2 cellular contexts compared by ENCODE assay signal in the genomic region with DNA sequence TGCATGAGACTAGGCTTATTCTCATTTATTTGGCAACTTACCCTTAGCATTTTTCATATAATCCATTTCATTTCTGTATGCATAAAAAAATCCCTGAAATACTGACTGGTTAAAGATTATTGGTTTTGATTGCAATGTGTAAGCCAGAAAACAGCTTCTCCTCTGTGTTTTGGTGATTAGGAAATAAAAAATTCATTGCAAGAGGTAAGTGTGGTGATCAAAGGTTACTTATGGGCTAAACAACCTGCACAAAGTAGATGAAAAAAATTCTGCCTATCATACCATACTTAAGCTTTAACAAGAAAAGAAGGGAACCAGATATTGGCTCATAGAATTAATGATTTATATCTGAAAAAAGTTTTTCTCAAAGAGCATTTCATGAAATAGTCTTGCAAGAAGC.
TF ChIP-seq lines count a peak whose summit lies in the region.

No MANE protein-coding gene starts in this region.

TF ChIP-seq in liver, 16 proteins besides CTCF, POLR2A, EP300 and RAD21 (continued from another document):
- TF ChIP-seq FOXA2 (IDR thresholded peaks at IDR 0.05) (no peak), GABPA (IDR thresholded peaks at IDR 0.05 in 1 of 2, conservative IDR thresholded peaks at IDR 0.05 in 1 of 2) (no peak), EGR1 (IDR thresholded peaks at IDR 0.05; ENCODE audit: low read depth in 2 of 2) (no peak), HNF4A (conservative IDR thresholded peaks at IDR 0.05) (peak; percentile 51 to 76), YY1 (IDR thresholded peaks at IDR 0.05) (no peak), SP1 (IDR thresholded peaks at IDR 0.05) (peak; percentile 17), JUND (IDR thresholded peaks at IDR 0.05) (peak in 1 of 2 donors; percentile 22), FOXA1 (IDR thresholded peaks at IDR 0.05) (no peak), TAF1 (conservative IDR thresholded peaks at IDR 0.05) (no peak)
- TF ChIP-seq, protein P1, sequence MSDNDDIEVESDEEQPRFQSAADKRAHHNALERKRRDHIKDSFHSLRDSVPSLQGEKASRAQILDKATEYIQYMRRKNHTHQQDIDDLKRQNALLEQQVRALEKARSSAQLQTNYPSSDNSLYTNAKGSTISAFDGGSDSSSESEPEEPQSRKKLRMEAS (IDR thresholded peaks at IDR 0.05) = no peak
- TF ChIP-seq, protein P2, sequence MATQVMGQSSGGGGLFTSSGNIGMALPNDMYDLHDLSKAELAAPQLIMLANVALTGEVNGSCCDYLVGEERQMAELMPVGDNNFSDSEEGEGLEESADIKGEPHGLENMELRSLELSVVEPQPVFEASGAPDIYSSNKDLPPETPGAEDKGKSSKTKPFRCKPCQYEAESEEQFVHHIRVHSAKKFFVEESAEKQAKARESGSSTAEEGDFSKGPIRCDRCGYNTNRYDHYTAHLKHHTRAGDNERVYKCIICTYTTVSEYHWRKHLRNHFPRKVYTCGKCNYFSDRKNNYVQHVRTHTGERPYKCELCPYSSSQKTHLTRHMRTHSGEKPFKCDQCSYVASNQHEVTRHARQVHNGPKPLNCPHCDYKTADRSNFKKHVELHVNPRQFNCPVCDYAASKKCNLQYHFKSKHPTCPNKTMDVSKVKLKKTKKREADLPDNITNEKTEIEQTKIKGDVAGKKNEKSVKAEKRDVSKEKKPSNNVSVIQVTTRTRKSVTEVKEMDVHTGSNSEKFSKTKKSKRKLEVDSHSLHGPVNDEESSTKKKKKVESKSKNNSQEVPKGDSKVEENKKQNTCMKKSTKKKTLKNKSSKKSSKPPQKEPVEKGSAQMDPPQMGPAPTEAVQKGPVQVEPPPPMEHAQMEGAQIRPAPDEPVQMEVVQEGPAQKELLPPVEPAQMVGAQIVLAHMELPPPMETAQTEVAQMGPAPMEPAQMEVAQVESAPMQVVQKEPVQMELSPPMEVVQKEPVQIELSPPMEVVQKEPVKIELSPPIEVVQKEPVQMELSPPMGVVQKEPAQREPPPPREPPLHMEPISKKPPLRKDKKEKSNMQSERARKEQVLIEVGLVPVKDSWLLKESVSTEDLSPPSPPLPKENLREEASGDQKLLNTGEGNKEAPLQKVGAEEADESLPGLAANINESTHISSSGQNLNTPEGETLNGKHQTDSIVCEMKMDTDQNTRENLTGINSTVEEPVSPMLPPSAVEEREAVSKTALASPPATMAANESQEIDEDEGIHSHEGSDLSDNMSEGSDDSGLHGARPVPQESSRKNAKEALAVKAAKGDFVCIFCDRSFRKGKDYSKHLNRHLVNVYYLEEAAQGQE (IDR thresholded peaks at IDR 0.05) = no peak

TF ChIP-seq in HepG2, 621 proteins besides CTCF, POLR2A, EP300 and RAD21 (continued from another document):
- TF ChIP-seq, protein P3, sequence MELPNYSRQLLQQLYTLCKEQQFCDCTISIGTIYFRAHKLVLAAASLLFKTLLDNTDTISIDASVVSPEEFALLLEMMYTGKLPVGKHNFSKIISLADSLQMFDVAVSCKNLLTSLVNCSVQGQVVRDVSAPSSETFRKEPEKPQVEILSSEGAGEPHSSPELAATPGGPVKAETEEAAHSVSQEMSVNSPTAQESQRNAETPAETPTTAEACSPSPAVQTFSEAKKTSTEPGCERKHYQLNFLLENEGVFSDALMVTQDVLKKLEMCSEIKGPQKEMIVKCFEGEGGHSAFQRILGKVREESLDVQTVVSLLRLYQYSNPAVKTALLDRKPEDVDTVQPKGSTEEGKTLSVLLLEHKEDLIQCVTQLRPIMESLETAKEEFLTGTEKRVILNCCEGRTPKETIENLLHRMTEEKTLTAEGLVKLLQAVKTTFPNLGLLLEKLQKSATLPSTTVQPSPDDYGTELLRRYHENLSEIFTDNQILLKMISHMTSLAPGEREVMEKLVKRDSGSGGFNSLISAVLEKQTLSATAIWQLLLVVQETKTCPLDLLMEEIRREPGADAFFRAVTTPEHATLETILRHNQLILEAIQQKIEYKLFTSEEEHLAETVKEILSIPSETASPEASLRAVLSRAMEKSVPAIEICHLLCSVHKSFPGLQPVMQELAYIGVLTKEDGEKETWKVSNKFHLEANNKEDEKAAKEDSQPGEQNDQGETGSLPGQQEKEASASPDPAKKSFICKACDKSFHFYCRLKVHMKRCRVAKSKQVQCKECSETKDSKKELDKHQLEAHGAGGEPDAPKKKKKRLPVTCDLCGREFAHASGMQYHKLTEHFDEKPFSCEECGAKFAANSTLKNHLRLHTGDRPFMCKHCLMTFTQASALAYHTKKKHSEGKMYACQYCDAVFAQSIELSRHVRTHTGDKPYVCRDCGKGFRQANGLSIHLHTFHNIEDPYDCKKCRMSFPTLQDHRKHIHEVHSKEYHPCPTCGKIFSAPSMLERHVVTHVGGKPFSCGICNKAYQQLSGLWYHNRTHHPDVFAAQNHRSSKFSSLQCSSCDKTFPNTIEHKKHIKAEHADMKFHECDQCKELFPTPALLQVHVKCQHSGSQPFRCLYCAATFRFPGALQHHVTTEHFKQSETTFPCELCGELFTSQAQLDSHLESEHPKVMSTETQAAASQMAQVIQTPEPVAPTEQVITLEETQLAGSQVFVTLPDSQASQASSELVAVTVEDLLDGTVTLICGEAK (IDR thresholded peaks at IDR 0.05) = no peak
- TF ChIP-seq, protein P3 (CRISPR knock-in tag; IDR thresholded peaks at IDR 0.05) = no peak
- TF ChIP-seq, protein P4, sequence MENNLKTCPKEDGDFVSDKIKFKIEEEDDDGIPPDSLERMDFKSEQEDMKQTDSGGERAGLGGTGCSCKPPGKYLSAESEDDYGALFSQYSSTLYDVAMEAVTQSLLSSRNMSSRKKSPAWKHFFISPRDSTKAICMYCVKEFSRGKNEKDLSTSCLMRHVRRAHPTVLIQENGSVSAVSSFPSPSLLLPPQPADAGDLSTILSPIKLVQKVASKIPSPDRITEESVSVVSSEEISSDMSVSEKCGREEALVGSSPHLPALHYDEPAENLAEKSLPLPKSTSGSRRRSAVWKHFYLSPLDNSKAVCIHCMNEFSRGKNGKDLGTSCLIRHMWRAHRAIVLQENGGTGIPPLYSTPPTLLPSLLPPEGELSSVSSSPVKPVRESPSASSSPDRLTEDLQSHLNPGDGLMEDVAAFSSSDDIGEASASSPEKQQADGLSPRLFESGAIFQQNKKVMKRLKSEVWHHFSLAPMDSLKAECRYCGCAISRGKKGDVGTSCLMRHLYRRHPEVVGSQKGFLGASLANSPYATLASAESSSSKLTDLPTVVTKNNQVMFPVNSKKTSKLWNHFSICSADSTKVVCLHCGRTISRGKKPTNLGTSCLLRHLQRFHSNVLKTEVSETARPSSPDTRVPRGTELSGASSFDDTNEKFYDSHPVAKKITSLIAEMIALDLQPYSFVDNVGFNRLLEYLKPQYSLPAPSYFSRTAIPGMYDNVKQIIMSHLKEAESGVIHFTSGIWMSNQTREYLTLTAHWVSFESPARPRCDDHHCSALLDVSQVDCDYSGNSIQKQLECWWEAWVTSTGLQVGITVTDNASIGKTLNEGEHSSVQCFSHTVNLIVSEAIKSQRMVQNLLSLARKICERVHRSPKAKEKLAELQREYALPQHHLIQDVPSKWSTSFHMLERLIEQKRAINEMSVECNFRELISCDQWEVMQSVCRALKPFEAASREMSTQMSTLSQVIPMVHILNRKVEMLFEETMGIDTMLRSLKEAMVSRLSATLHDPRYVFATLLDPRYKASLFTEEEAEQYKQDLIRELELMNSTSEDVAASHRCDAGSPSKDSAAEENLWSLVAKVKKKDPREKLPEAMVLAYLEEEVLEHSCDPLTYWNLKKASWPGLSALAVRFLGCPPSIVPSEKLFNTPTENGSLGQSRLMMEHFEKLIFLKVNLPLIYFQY (CRISPR knock-in tag; IDR thresholded peaks at IDR 0.05; ENCODE audit: borderline replicate concordance) = no peak
- TF ChIP-seq, protein P5, sequence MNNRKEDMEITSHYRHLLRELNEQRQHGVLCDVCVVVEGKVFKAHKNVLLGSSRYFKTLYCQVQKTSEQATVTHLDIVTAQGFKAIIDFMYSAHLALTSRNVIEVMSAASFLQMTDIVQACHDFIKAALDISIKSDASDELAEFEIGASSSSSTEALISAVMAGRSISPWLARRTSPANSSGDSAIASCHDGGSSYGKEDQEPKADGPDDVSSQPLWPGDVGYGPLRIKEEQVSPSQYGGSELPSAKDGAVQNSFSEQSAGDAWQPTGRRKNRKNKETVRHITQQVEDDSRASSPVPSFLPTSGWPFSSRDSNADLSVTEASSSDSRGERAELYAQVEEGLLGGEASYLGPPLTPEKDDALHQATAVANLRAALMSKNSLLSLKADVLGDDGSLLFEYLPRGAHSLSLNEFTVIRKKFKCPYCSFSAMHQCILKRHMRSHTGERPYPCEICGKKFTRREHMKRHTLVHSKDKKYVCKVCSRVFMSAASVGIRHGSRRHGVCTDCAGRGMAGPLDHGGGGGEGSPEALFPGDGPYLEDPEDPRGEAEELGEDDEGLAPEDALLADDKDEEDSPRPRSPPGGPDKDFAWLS (CRISPR knock-in tag; IDR thresholded peaks at IDR 0.05; ENCODE audit: borderline replicate concordance) = no peak
- no peak for TF ChIP-seq CREM (IDR thresholded peaks at IDR 0.05)
- no peak for TF ChIP-seq CREM (CRISPR knock-in tag; IDR thresholded peaks at IDR 0.05)
- no peak for TF ChIP-seq NR3C1 (CRISPR knock-in tag; IDR thresholded peaks at IDR 0.05)
- TF ChIP-seq, protein P6, sequence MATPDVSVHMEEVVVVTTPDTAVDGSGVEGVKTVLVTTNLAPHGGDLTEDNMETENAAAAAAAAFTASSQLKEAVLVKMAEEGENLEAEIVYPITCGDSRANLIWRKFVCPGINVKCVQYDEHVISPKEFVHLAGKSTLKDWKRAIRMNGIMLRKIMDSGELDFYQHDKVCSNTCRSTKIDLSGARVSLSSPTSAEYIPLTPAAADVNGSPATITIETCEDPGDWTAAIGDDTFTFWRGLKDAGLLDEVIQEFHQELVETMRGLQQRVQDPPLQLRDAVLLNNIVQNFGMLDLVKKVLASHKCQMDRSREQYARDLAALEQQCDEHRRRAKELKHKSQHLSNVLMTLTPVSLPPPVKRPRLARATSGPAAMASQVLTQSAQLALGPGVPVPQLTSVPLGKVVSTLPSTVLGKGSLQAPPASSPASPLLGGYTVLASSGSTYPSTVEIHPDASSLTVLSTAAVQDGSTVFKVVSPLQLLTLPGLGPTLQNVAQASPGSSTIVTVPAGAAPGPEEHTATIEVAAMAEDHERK (CRISPR knock-in tag; IDR thresholded peaks at IDR 0.05; ENCODE audit: low read depth) = no peak
- no peak for TF ChIP-seq NCOR1 (IDR thresholded peaks at IDR 0.05; ENCODE audit: borderline replicate concordance, low read length)
- TF ChIP-seq TMF1 (CRISPR knock-in tag; IDR thresholded peaks at IDR 0.05; ENCODE audit: low read depth) = no peak
- TF ChIP-seq ATRX (CRISPR knock-in tag; IDR thresholded peaks at IDR 0.05; ENCODE audit: borderline replicate concordance) = no peak
- TF ChIP-seq FOSL2 (CRISPR knock-in tag; IDR thresholded peaks at IDR 0.05) = no peak
- no peak for TF ChIP-seq TRIM24 (CRISPR knock-in tag; IDR thresholded peaks at IDR 0.05)
- no peak for TF ChIP-seq NFKBIZ (CRISPR knock-in tag; IDR thresholded peaks at IDR 0.05)
- no peak for TF ChIP-seq MED8 (CRISPR knock-in tag; IDR thresholded peaks at IDR 0.05; ENCODE audit: insufficient replicate concordance)
- no peak for TF ChIP-seq IKZF1 (IDR thresholded peaks at IDR 0.05)
- no peak for TF ChIP-seq NKX3-1 (CRISPR knock-in tag; IDR thresholded peaks at IDR 0.05)
- no peak for TF ChIP-seq HOXA7 (CRISPR knock-in tag; IDR thresholded peaks at IDR 0.05)
- TF ChIP-seq ZNF766 (CRISPR knock-in tag; IDR thresholded peaks at IDR 0.05; ENCODE audit: borderline replicate concordance) = no peak
- TF ChIP-seq, protein P7, sequence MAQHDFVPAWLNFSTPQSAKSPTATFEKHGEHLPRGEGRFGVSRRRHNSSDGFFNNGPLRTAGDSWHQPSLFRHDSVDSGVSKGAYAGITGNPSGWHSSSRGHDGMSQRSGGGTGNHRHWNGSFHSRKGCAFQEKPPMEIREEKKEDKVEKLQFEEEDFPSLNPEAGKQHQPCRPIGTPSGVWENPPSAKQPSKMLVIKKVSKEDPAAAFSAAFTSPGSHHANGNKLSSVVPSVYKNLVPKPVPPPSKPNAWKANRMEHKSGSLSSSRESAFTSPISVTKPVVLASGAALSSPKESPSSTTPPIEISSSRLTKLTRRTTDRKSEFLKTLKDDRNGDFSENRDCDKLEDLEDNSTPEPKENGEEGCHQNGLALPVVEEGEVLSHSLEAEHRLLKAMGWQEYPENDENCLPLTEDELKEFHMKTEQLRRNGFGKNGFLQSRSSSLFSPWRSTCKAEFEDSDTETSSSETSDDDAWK (CRISPR knock-in tag; IDR thresholded peaks at IDR 0.05) = no peak
